Comparison of ENCODE assay signal across 40 cellular contexts in the genomic region with DNA sequence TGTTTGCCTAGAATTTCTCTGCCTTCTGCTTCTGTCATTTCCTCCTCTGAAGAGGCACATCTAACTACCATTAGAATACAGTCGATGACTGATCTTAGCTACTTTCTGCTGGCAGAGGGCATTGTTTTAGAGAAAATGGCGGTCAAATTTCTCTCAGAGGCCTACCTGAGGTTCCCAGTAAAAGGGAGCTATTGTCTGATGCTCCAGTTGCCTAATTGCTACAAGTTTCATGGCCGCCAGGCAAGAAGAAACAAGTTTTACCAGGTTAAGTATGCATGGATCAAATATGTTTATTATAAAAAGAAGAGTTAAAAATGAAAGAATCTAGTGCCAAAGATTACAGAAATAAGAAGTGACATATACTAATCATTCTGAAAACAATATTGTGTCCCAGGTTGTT.
"Had no signal": no experiment of that assay in that cellular context is flagged by ENCODE, and none has a peak within 500 bp of the region (broad histone marks: within the 10 kb centered on the region; RNA-seq: fewer than 3 reads in every experiment).

No MANE protein-coding gene starts in this region.

- H3K4me3 Mint-ChIP-seq: activated B cell treated with CpG ODN at 0.5 μM for 24 hours; activated CD4-positive, alpha-beta memory T cell treated with anti-CD3 and anti-CD28 coated beads for 36 hours; activated CD4-positive, alpha-beta T cell treated with anti-CD3 and anti-CD28 coated beads, Interleukin-2, amount 10 ng/mL, durations not matched to agents 24 days and 14 days; activated CD8-positive, alpha-beta T cell treated with anti-CD3 and anti-CD28 coated beads for 36 hours; activated naive CD4-positive, alpha-beta T cell treated with anti-CD3 and anti-CD28 coated beads for 36 hours; activated naive CD8-positive, alpha-beta T cell treated with anti-CD3 and anti-CD28 coated beads for 36 hours; activated T-cell treated with anti-CD3 and anti-CD28 coated beads, Interleukin-2, amount 50 U/mL, for 4 hours; activated T-cell treated with anti-CD3 and anti-CD28 coated beads, Interleukin-2, amount 50 U/mL, for 72 hours; activated T-helper 1 cell treated with anti-CD3 and anti-CD28 coated beads, Interleukin-12 subunit alpha, Interleukin-12 subunit beta, Interleukin-2, Interleukin-4 antibody, amounts not matched to agents 30 ng/mL and 10 ng/mL and 1 ng/mL, durations not matched to agents 14 hours and 24 hours and 36 hours; activated T-helper 17 cell treated with anti-CD3 and anti-CD28 coated beads, Interleukin-2, amount 50 U/mL, for 72 hours; central memory CD8-positive, alpha-beta T cell; T-helper 1 cell treated with Interleukin-12 subunit alpha and Interleukin-12 subunit beta and Interleukin-4 antibody, amounts not matched to agents 30 μg/mL and 1 μg/mL, for 36 hours; T-helper 2 cell treated with Interferon-gamma antibody and Interleukin-4, amounts not matched to agents 5 μg/mL and 100 μg/mL, for 36 hours had no signal

- DNase-seq: activated B cell treated with CpG ODN at 0.5 μM for 24 hours; activated CD4-positive, alpha-beta memory T cell treated with anti-CD3 and anti-CD28 coated beads for 36 hours; activated CD4-positive, alpha-beta T cell treated with anti-CD3 and anti-CD28 coated beads for 4 hours; activated CD4-positive, alpha-beta T cell treated with anti-CD3 and anti-CD28 coated beads, Interleukin-2, amount 10 ng/mL, durations not matched to agents 24 days and 14 days; activated CD4-positive, alpha-beta T cell treated with anti-CD3 and anti-CD28 coated beads, Interleukin-2, amount 50 U/mL, for 1 hour; activated CD4-positive, alpha-beta T cell treated with anti-CD3 and anti-CD28 coated beads, Interleukin-2, amount 50 U/mL, for 4 hours; activated CD4-positive, CD25-positive, alpha-beta regulatory T cell treated with anti-CD3 and anti-CD28 coated beads, Interleukin-2, amount 50 U/mL, for 72 hours; activated CD8-positive, alpha-beta memory T cell treated with anti-CD3 and anti-CD28 coated beads, Interleukin-2, amount 50 U/mL, for 4 hours; activated CD8-positive, alpha-beta T cell treated with anti-CD3 and anti-CD28 coated beads for 36 hours; activated effector memory CD4-positive, alpha-beta T cell treated with anti-CD3 and anti-CD28 coated beads, Interleukin-2, amount 50 U/mL, for 16 hours; activated gamma-delta T cell treated with Interleukin-2 at 50 U/mL for 16 hours; activated naive CD4-positive, alpha-beta T cell; activated naive CD4-positive, alpha-beta T cell treated with anti-CD3 and anti-CD28 coated beads for 36 hours; activated naive CD4-positive, alpha-beta T cell treated with anti-CD3 and anti-CD28 coated beads, Interleukin-2, amount 50 U/mL, for 16 hours; activated naive CD8-positive, alpha-beta T cell treated with anti-CD3 and anti-CD28 coated beads for 36 hours; activated T-cell treated with anti-CD3 and anti-CD28 coated beads for 4 hours; activated T-cell treated with anti-CD3 and anti-CD28 coated beads, Interleukin-2, amount 50 U/mL, for 1 hour; activated T-cell treated with anti-CD3 and anti-CD28 coated beads, Interleukin-2, amount 50 U/mL, for 4 hours; activated T-cell treated with anti-CD3 and anti-CD28 coated beads, Interleukin-2, amount 50 U/mL, for 72 hours; adrenal gland; amniotic stem cell; aorta; body of pancreas; brain microvascular endothelial cell; caudate nucleus; cerebellar nuclear complex; T-helper 1 cell; T-helper 2 cell; T-helper 9 cell had no signal

- H3K27me3 ChIP-seq: adrenal gland, body of pancreas, brain microvascular endothelial cell, cardiac muscle cell had no signal

- H3K4me1 Mint-ChIP-seq: activated B cell treated with CpG ODN at 0.5 μM for 24 hours; activated CD4-positive, alpha-beta T cell treated with anti-CD3 and anti-CD28 coated beads, Interleukin-2, amount 10 ng/mL, durations not matched to agents 24 days and 14 days; activated naive CD8-positive, alpha-beta T cell treated with anti-CD3 and anti-CD28 coated beads for 36 hours; activated T-helper 17 cell treated with anti-CD3 and anti-CD28 coated beads, Interleukin-2, amount 50 U/mL, for 72 hours; central memory CD8-positive, alpha-beta T cell had no signal

- H3K27me3 Mint-ChIP-seq: activated B cell treated with CpG ODN at 0.5 μM for 24 hours; activated CD4-positive, alpha-beta memory T cell treated with anti-CD3 and anti-CD28 coated beads for 36 hours; activated CD4-positive, alpha-beta T cell treated with anti-CD3 and anti-CD28 coated beads, Interleukin-2, amount 10 ng/mL, durations not matched to agents 24 days and 14 days; activated CD8-positive, alpha-beta T cell treated with anti-CD3 and anti-CD28 coated beads for 36 hours; activated naive CD8-positive, alpha-beta T cell treated with anti-CD3 and anti-CD28 coated beads for 36 hours; activated T-helper 17 cell treated with anti-CD3 and anti-CD28 coated beads, Interleukin-2, amount 50 U/mL, for 72 hours; central memory CD8-positive, alpha-beta T cell had no signal

- H3K27ac ChIP-seq: adrenal gland, body of pancreas, brain microvascular endothelial cell, cardiac muscle cell, VCaP had no signal

- H3K36me3 Mint-ChIP-seq: activated CD4-positive, alpha-beta memory T cell treated with anti-CD3 and anti-CD28 coated beads for 36 hours; activated naive CD8-positive, alpha-beta T cell treated with anti-CD3 and anti-CD28 coated beads for 36 hours had no signal

- H3K27ac Mint-ChIP-seq: activated B cell treated with CpG ODN at 0.5 μM for 24 hours; activated CD4-positive, alpha-beta memory T cell treated with anti-CD3 and anti-CD28 coated beads for 36 hours; activated CD4-positive, alpha-beta T cell treated with anti-CD3 and anti-CD28 coated beads, Interleukin-2, amount 10 ng/mL, durations not matched to agents 24 days and 14 days; activated CD8-positive, alpha-beta T cell treated with anti-CD3 and anti-CD28 coated beads for 36 hours; activated naive CD4-positive, alpha-beta T cell treated with anti-CD3 and anti-CD28 coated beads for 36 hours; activated naive CD4-positive, alpha-beta T cell treated with anti-CD3 and anti-CD28 coated beads, Interleukin-2, amount 50 U/mL, for 72 hours; activated naive CD8-positive, alpha-beta T cell treated with anti-CD3 and anti-CD28 coated beads for 36 hours; activated T-cell treated with anti-CD3 and anti-CD28 coated beads, Interleukin-2, amount 50 U/mL, for 72 hours; activated T-helper 1 cell treated with anti-CD3 and anti-CD28 coated beads, Interleukin-12 subunit alpha, Interleukin-12 subunit beta, Interleukin-2, Interleukin-4 antibody, amounts not matched to agents 30 ng/mL and 10 ng/mL and 1 ng/mL, durations not matched to agents 14 hours and 24 hours and 36 hours; activated T-helper 17 cell treated with anti-CD3 and anti-CD28 coated beads, Interleukin-2, amount 50 U/mL, for 72 hours; T-helper 1 cell treated with Interleukin-12 subunit alpha and Interleukin-12 subunit beta and Interleukin-4 antibody, amounts not matched to agents 30 μg/mL and 1 μg/mL, for 36 hours; T-helper 2 cell treated with Interferon-gamma antibody and Interleukin-4, amounts not matched to agents 5 μg/mL and 100 μg/mL, for 36 hours had no signal

- FAIRE-seq: astrocyte, bronchial epithelial cell, TTC549 had no signal

- H3K4me1 ChIP-seq: adrenal gland, body of pancreas had no signal

- H3K36me3 ChIP-seq: adrenal gland, brain microvascular endothelial cell, cardiac muscle cell had no signal

- H3K4me3 ChIP-seq: adrenal gland, body of pancreas, cardiac muscle cell had no signal

- H3K9me3 ChIP-seq: adrenal gland, body of pancreas had no signal
